20 cellular contexts compared by ENCODE assay signal in the genomic region with DNA sequence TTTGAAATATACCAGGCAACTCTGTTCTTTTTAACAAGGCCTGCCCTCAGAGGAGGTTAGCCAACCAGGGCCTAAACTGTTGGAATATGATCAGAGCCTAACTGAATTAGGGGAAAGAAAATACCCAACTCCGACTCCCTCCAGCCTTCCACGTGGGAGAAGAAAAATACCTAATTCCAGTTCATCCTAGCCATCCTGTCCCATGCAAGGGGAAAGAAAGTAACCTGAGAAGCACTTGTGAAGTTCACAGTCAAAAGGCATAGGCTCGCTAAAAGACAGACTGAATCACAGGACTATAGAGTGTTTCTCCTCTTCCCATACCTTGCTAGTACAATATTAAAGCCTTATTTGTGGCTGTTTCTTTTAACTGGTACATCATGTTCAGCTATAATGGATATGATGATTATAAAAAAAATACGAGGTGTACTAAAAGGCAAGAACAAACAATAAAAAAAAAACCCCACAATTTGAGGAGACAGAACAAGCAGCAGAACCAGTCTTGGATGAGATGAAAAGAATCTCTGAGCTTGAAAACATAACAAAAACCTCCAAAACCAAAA. TPM values are rescaled to one million over a fixed set of nuclear protein-coding genes. Genes with fewer than 3 reads are reported as not detected.
"Had no signal": no experiment of that assay in that cellular context is flagged by ENCODE, and none has a peak within 500 bp of the region (broad histone marks: within the 10 kb centered on the region; RNA-seq: fewer than 3 reads in every experiment).

No MANE protein-coding gene starts in this region.

- H3K4me1 ChIP-seq: esophagus muscularis mucosa, gastrocnemius medialis, lower lobe of right lung, thyroid gland, upper lobe of right lung had no signal

- H3K27ac ChIP-seq: coronary artery, esophagus muscularis mucosa, gastrocnemius medialis, lower lobe of right lung, thyroid gland, upper lobe of right lung had no signal

- DNase-seq: activated B cell treated with CpG ODN at 0.5 μM for 24 hours; activated CD4-positive, alpha-beta T cell treated with anti-CD3 and anti-CD28 coated beads for 4 hours; activated CD4-positive, alpha-beta T cell treated with anti-CD3 and anti-CD28 coated beads, Interleukin-2, amount 50 U/mL, for 48 hours; activated CD8-positive, alpha-beta memory T cell treated with anti-CD3 and anti-CD28 coated beads, Interleukin-2, amount 50 U/mL, for 48 hours; activated naive CD4-positive, alpha-beta T cell treated with anti-CD3 and anti-CD28 coated beads, Interleukin-2, amount 10 ng/mL, durations not matched to agents 7 days and 5 days; activated T-cell treated with anti-CD3 and anti-CD28 coated beads, Interleukin-2, amount 50 U/mL, for 48 hours; amygdala; gastrocnemius medialis; hypothalamus; lower lobe of right lung; naive thymus-derived CD4-positive, alpha-beta T cell; occipital lobe; posterior cingulate gyrus; stimulated activated CD4-positive, alpha-beta T cell treated with anti-CD3 and anti-CD28 coated beads, Interleukin-12 subunit alpha, Interleukin-12 subunit beta, amount 100 ng/mL, for 4 hours; substantia nigra; T-helper 9 cell; thyroid gland; upper lobe of right lung had no signal

- H3K36me3 ChIP-seq: esophagus muscularis mucosa, gastrocnemius medialis, lower lobe of right lung, thyroid gland, upper lobe of right lung had no signal

- H3K4me3 ChIP-seq: coronary artery, esophagus muscularis mucosa, gastrocnemius medialis, lower lobe of right lung, thyroid gland, upper lobe of right lung had no signal

- H3K27me3 ChIP-seq: esophagus muscularis mucosa, gastrocnemius medialis, thyroid gland, upper lobe of right lung had no signal

RNA-seq across cellular contexts. Expression of a gene that starts 18.0 kb away (rescaled TPM):
- polyA plus RNA-seq: naive thymus-derived CD4-positive, alpha-beta T cell had no signal
